ENCODE assay signal across 27 cellular contexts in genomic region chr11:75831915-75832502, GRCh38.
"Had no signal": no experiment of that assay in that cellular context is flagged by ENCODE, and none has a peak within 500 bp of the region (broad histone marks: within the 10 kb centered on the region; RNA-seq: fewer than 3 reads in every experiment).

No MANE protein-coding gene starts in this region.

- H3K27me3 ChIP-seq: brain microvascular endothelial cell, foreskin keratinocyte, gastrocnemius medialis, heart left ventricle had no signal

- H3K4me3 ChIP-seq: gastrocnemius medialis, heart left ventricle had no signal

- H3K4me1 ChIP-seq: foreskin keratinocyte had no signal

- H3K9me3 ChIP-seq: gastrocnemius medialis, heart left ventricle had no signal

- ATAC-seq: activated naive CD4-positive, alpha-beta T cell treated with anti-CD3 and anti-CD28 coated beads, Interleukin-2, amount 50 U/mL, for 72 hours; activated T-cell treated with anti-CD3 and anti-CD28 coated beads, Interleukin-2, amount 50 U/mL, for 72 hours; esophagus mucosa; foreskin keratinocyte; WTC11 had no signal

- DNase-seq: activated CD4-positive, alpha-beta memory T cell treated with anti-CD3 and anti-CD28 coated beads, Interleukin-2, amount 10 ng/mL, durations not matched to agents 7 days and 5 days; activated CD4-positive, alpha-beta T cell treated with anti-CD3 and anti-CD28 coated beads for 1 hour; activated CD4-positive, alpha-beta T cell treated with anti-CD3 and anti-CD28 coated beads for 4 hours; activated CD4-positive, alpha-beta T cell treated with anti-CD3 and anti-CD28 coated beads, Interleukin-2, amount 10 ng/mL, durations not matched to agents 7 days and 5 days; activated CD4-positive, alpha-beta T cell treated with anti-CD3 and anti-CD28 coated beads, Interleukin-2, amount 50 U/mL, for 4 hours; activated CD8-positive, alpha-beta memory T cell treated with anti-CD3 and anti-CD28 coated beads, Interleukin-2, amount 50 U/mL, for 48 hours; activated gamma-delta T cell; activated naive CD4-positive, alpha-beta T cell; activated naive CD4-positive, alpha-beta T cell treated with anti-CD3 and anti-CD28 coated beads, Interleukin-2, amount 10 ng/mL, durations not matched to agents 7 days and 5 days; activated naive CD8-positive, alpha-beta T cell treated with anti-CD3 and anti-CD28 coated beads, Interleukin-2, amount 10 ng/mL, durations not matched to agents 7 days and 5 days; activated T-cell treated with anti-CD3 and anti-CD28 coated beads for 4 hours; activated T-cell treated with anti-CD3 and anti-CD28 coated beads, Interleukin-2, amount 50 U/mL, for 24 hours; activated T-cell treated with anti-CD3 and anti-CD28 coated beads, Interleukin-2, amount 50 U/mL, for 72 hours; amniotic stem cell; anterior cingulate cortex; brain microvascular endothelial cell; caudate nucleus; effector CD8-positive, alpha-beta T cell; foreskin keratinocyte; gastrocnemius medialis; glutamatergic neuron; heart left ventricle; T-helper 2 cell had no signal

- H3K27ac ChIP-seq: brain microvascular endothelial cell, foreskin keratinocyte, gastrocnemius medialis, heart left ventricle, VCaP had no signal

- H3K36me3 ChIP-seq: brain microvascular endothelial cell, gastrocnemius medialis, heart left ventricle had no signal
